In the genomic region with DNA sequence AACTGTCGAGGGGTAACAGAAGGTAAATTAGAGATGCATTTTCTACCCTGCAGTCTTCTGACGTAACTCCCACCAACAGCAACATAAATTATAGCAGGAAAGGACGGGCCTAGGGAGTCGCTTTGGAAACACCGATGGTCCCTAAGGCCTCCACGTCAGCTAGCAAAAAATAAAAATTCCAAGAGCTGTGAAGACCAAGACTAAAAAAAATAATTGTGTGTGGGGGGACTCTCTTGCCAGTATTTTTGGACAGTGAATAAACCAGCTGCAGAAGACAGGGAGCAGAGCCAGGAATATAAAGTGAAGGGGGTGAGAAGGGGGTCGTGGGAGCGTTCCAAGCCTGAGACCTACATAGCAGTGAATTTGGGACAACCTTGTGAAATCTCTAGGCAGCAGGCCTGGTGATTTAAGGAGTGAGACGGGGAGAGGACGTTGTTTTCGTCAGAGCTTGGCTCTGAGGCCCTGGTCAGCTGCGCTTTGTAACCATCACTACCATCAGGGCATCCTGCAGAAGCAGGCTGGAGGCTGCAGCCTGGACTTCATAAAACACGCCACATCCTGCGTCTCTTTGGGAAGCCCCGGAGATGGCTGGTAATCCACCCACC, we compare ENCODE assay signal across 16 cellular contexts.
A peak's percentile ranks its signal among the peaks of the same experiment; 100 is the strongest.
DNase-seq lines count a peak whose midpoint lies in the region; FAIRE-seq and TF ChIP-seq lines count a peak whose summit lies in the region.
"Had no signal": no experiment of that assay in that cellular context is flagged by ENCODE, and none has a peak within 500 bp of the region (broad histone marks: within the 10 kb centered on the region; RNA-seq: fewer than 3 reads in every experiment).

No MANE protein-coding gene starts in this region.

- H3K9me3 ChIP-seq in left ventricle myocardium inferior (replicated peaks) = peaks cover 17% of the 10 kb centered on the region

- H3K4me1 ChIP-seq in left ventricle myocardium inferior = no peaks in the 10 kb centered on the region

- no peaks in the 10 kb centered on the region for H3K27me3 ChIP-seq in left ventricle myocardium inferior (ENCODE audit: low read depth)
- H3K27me3 ChIP-seq: cardiac muscle cell had no signal

- H3K4me3 ChIP-seq in left ventricle myocardium inferior = no peak overlapping the region
- H3K4me3 ChIP-seq: cardiac muscle cell had no signal

- no peak for TF ChIP-seq CTCF in left ventricle myocardium inferior (IDR thresholded peaks at IDR 0.05; ENCODE audit: borderline replicate concordance)

- DNase-seq in NCI-H1092 treated with DMSO at 0.1 percent for 48 hours (lab: John Stamatoyannopoulos, UW) (peak; percentile 25), NCI-H1092 (lab: John Stamatoyannopoulos, UW) (no peak), left ventricle myocardium inferior (peak; percentile 53), nucleus accumbens (lab: John Stamatoyannopoulos, UW) (peak in 33 of 56 donors; percentile 10 to 87 (median 43)), urothelium cell line (ENCODE audit: low spot score) (no peak), AG20443 (ENCODE audit: low spot score) (no peak)
- DNase-seq in activated CD8-positive, alpha-beta memory T cell treated with anti-CD3 and anti-CD28 coated beads, Interleukin-2, amount 50 U/mL, for 4 hours = no peak
- DNase-seq in activated CD4-positive, CD25-positive, alpha-beta regulatory T cell (lab: John Stamatoyannopoulos, UW) = no peak
- DNase-seq: activated naive CD4-positive, alpha-beta T cell; CD8-positive, alpha-beta memory T cell; NCI-H1436 treated with DMSO at 0.1 percent for 48 hours had no signal

- H3K27ac ChIP-seq in left ventricle myocardium inferior (replicated peaks) = peak overlapping the region; percentile 46
- H3K27ac ChIP-seq: 22Rv1, cardiac muscle cell, HL-60, VCaP had no signal

- intact Hi-C loops in left ventricle myocardium inferior (cut with micrococcal nuclease) = no loop called here

- peaks cover 5% of the 10 kb centered on the region for H3K36me3 ChIP-seq in left ventricle myocardium inferior
- H3K36me3 ChIP-seq: cardiac muscle cell had no signal

- peak; percentile 55 for FAIRE-seq in urothelium cell line (lab: Jason Lieb, UNC)
- FAIRE-seq: GM12891 had no signal

Comparison
In these comparisons a context has a peak if more than half of its experiments do, and no peak if none do; other contexts are left out.
1. DNase-seq: peak in NCI-H1092 treated with DMSO at 0.1 percent for 48 hours (single experiment), left ventricle myocardium inferior (single experiment) and nucleus accumbens (33 of 56); none in NCI-H1092 (single experiment), urothelium cell line (single experiment), AG20443 (single experiment), activated CD8-positive, alpha-beta memory T cell treated with anti-CD3 and anti-CD28 coated beads, Interleukin-2, amount 50 U/mL, for 4 hours (single experiment) and activated CD4-positive, CD25-positive, alpha-beta regulatory T cell (0 of 4).